Comparison of ENCODE assay signal across 13 cellular contexts in the genomic region with DNA sequence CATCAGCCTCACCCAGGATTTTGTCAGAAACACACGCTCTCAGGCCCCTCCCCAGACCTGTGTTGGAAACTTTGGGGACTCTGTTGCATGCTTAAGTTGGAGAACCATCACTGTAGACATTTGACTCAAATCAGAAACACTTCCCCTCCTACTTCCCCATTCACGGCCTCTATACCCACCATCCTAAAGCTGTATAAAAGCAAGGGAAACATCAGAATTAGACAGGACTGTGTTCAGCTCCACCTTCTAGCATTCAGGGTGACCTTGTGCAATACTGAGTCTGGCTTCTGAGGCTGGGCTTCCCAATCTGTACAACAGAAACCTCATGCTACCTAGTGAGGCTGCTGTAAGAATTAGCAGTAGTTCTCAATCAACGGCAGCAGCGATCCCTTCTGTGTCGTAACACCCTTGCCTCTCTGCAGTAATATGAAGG.
A peak's percentile ranks its signal among the peaks of the same experiment; 100 is the strongest.
DNase-seq lines count a peak whose midpoint lies in the region; ATAC-seq and TF ChIP-seq lines count a peak whose summit lies in the region.
"Had no signal": no experiment of that assay in that cellular context is flagged by ENCODE, and none has a peak within 500 bp of the region (broad histone marks: within the 10 kb centered on the region; RNA-seq: fewer than 3 reads in every experiment).

No MANE protein-coding gene starts in this region.

- peaks cover 0 to 61% (median 0%) of the 10 kb centered on the region in 5 donors for H3K27me3 Mint-ChIP-seq in naive thymus-derived CD4-positive, alpha-beta T cell

- peaks cover 0 to 16% (median 5%) of the 10 kb centered on the region in 11 donors for H3K9me3 Mint-ChIP-seq in naive thymus-derived CD4-positive, alpha-beta T cell

- CTCF ChIA-PET in naive thymus-derived CD4-positive, alpha-beta T cell (lab: Charles Lee): no interaction called here

- DNase-seq in HL-60 (ENCODE audit: low read depth in 1 of 2, low spot score in 1 of 2) (peak; percentile 95 to 99), GOT3 (lab: John Stamatoyannopoulos, UW) (no peak), DMS153 (lab: John Stamatoyannopoulos, UW) (no peak), NCI-H1105 (lab: John Stamatoyannopoulos, UW) (no peak)
- DNase-seq in naive thymus-derived CD4-positive, alpha-beta T cell: no peak
- DNase-seq: activated naive CD4-positive, alpha-beta T cell treated with anti-CD3 and anti-CD28 coated beads, Interleukin-2, amount 10 ng/mL, durations not matched to agents 7 days and 5 days; colonic mucosa; EL had no signal

- H3K4me3 Mint-ChIP-seq in naive thymus-derived CD4-positive, alpha-beta T cell: no peak overlapping the region
- H3K4me3 Mint-ChIP-seq: activated naive CD4-positive, alpha-beta T cell treated with anti-CD3 and anti-CD28 coated beads, Interleukin-2, amount 10 ng/mL, durations not matched to agents 7 days and 5 days had no signal

- peak overlapping the region; percentile 50 for H3K27ac ChIP-seq in HL-60 (replicated peaks)
- H3K27ac ChIP-seq in naive thymus-derived CD4-positive, alpha-beta T cell (ENCODE audit: low read depth, low read length): no peak overlapping the region
- H3K27ac ChIP-seq: colonic mucosa, gastroesophageal sphincter had no signal

- no peak for TF ChIP-seq CTCF in HL-60 (IDR thresholded peaks at IDR 0.05; ENCODE audit: insufficient read depth, low read length)

- H3K36me3 Mint-ChIP-seq in naive thymus-derived CD4-positive, alpha-beta T cell: peaks cover 0 to 3% (median 0%) of the 10 kb centered on the region in 5 donors
- H3K36me3 Mint-ChIP-seq: activated naive CD4-positive, alpha-beta T cell treated with anti-CD3 and anti-CD28 coated beads, Interleukin-2, amount 10 ng/mL, durations not matched to agents 7 days and 5 days had no signal

- H3K4me3 ChIP-seq in HL-60 (replicated peaks; ENCODE audit: insufficient read depth, low read length): no peak overlapping the region
- no peak overlapping the region for H3K4me3 ChIP-seq in naive thymus-derived CD4-positive, alpha-beta T cell (ENCODE audit: low read length)
- H3K4me3 ChIP-seq: colonic mucosa, gastroesophageal sphincter had no signal

- peaks cover 0 to 11% (median 0%) of the 10 kb centered on the region in 7 donors for H3K4me1 Mint-ChIP-seq in naive thymus-derived CD4-positive, alpha-beta T cell
- H3K4me1 Mint-ChIP-seq: activated naive CD4-positive, alpha-beta T cell treated with anti-CD3 and anti-CD28 coated beads, Interleukin-2, amount 10 ng/mL, durations not matched to agents 7 days and 5 days had no signal

- no peaks in the 10 kb centered on the region for H3K9me3 ChIP-seq in naive thymus-derived CD4-positive, alpha-beta T cell (ENCODE audit: control insufficient read depth in 2 of 3, low read length in 3 of 3)
- H3K9me3 ChIP-seq: colonic mucosa had no signal

- H3K36me3 ChIP-seq in naive thymus-derived CD4-positive, alpha-beta T cell (ENCODE audit: control insufficient read depth in 2 of 3, insufficient read depth in 3 of 3, low read length in 3 of 3): no peaks in the 10 kb centered on the region
- H3K36me3 ChIP-seq: colonic mucosa, gastroesophageal sphincter had no signal

- POLR2A ChIA-PET in naive thymus-derived CD4-positive, alpha-beta T cell (lab: Charles Lee): no interaction called here

- ATAC-seq in GM18861 (IDR thresholded peaks at IDR 0.05; ENCODE audit: unreplicated experiment): peak; percentile 76
- ATAC-seq in HG02588 (IDR thresholded peaks at IDR 0.05; ENCODE audit: unreplicated experiment): peak; percentile 79
- ATAC-seq in naive thymus-derived CD4-positive, alpha-beta T cell: peak; percentile 54
- ATAC-seq in HG03139 (IDR thresholded peaks at IDR 0.05; ENCODE audit: unreplicated experiment): no peak
- ATAC-seq: gastroesophageal sphincter, Panc1 had no signal

- peak overlapping the region in 1 of 9 donors; percentile 14 for H3K27ac Mint-ChIP-seq in naive thymus-derived CD4-positive, alpha-beta T cell
- H3K27ac Mint-ChIP-seq: activated naive CD4-positive, alpha-beta T cell treated with anti-CD3 and anti-CD28 coated beads, Interleukin-2, amount 10 ng/mL, durations not matched to agents 7 days and 5 days had no signal

- H3K4me1 ChIP-seq in naive thymus-derived CD4-positive, alpha-beta T cell (ENCODE audit: control insufficient read depth in 2 of 2, insufficient read depth in 2 of 2, low read length in 2 of 2): no peaks in the 10 kb centered on the region
- H3K4me1 ChIP-seq: colonic mucosa, gastroesophageal sphincter had no signal

- no peaks in the 10 kb centered on the region for H3K27me3 ChIP-seq in HL-60 (ENCODE audit: insufficient read depth, poor library complexity, severe bottlenecking)
- H3K27me3 ChIP-seq in naive thymus-derived CD4-positive, alpha-beta T cell (ENCODE audit: control insufficient read depth in 2 of 2, insufficient read depth in 2 of 2, low read length in 2 of 2): no peaks in the 10 kb centered on the region
- H3K27me3 ChIP-seq: colonic mucosa had no signal

- intact Hi-C loops in naive thymus-derived CD4-positive, alpha-beta T cell (cut with micrococcal nuclease): no loop called here

Comparison
In these comparisons a context has a peak if more than half of its experiments do, and no peak if none do; other contexts are left out.
1. DNase-seq: peak in HL-60 (2 of 2); none in naive thymus-derived CD4-positive, alpha-beta T cell (0 of 9), GOT3 (single experiment), DMS153 (single experiment) and NCI-H1105 (single experiment).